19 cellular contexts compared by ENCODE assay signal in genomic region chr10:130873636-130874035, GRCh38.
DNase-seq lines count a peak whose midpoint lies in the region; ATAC-seq and TF ChIP-seq lines count a peak whose summit lies in the region.
"Had no signal": no experiment of that assay in that cellular context is flagged by ENCODE, and none has a peak within 500 bp of the region (broad histone marks: within the 10 kb centered on the region; RNA-seq: fewer than 3 reads in every experiment).

No MANE protein-coding gene starts in this region.

- TF ChIP-seq POLR2A in sigmoid colon (IDR thresholded peaks at IDR 0.05), result no peak
- TF ChIP-seq POLR2A in spleen (IDR thresholded peaks at IDR 0.05), result no peak

- H3K79me2 ChIP-seq in hepatocyte, result no peaks in the 10 kb centered on the region

- H3K36me3 ChIP-seq in sigmoid colon (no peaks in the 10 kb centered on the region), hepatocyte (replicated peaks; ENCODE audit: insufficient read depth, low read depth) (no peaks in the 10 kb centered on the region), spleen (no peaks in the 10 kb centered on the region)
- H3K36me3 ChIP-seq: BLaER1 treated with 17β-estradiol and CSF1 and Interleukin-3, amounts not matched to agents 10 nM and 100 nM had no signal

- 79 to 89% methylated on average over 1 of the region's 1 CpG for WGBS in sigmoid colon, 2 donors
- WGBS in hepatocyte (ENCODE audit: low lambda C conversion rate, missing lambda C conversion rate), result 88% methylated on average over 1 of the region's 1 CpG
- WGBS in spleen, 5 donors, result 64 to 93% (median 92%) methylated on average over 1 of the region's 1 CpG

- no peak overlapping the region for H2AFZ ChIP-seq in hepatocyte

- no peak for TF ChIP-seq EP300 in sigmoid colon (IDR thresholded peaks at IDR 0.05)

- H3K4me1 ChIP-seq in sigmoid colon (no peaks in the 10 kb centered on the region), hepatocyte (ENCODE audit: insufficient read depth) (no peaks in the 10 kb centered on the region), spleen (no peaks in the 10 kb centered on the region)
- H3K4me1 ChIP-seq: A549, Caco-2 had no signal

- no peak overlapping the region for H3K4me2 ChIP-seq in hepatocyte
- H3K4me2 ChIP-seq: A549; BLaER1 treated with 17β-estradiol and CSF1 and Interleukin-3, amounts not matched to agents 10 nM and 100 nM had no signal

- TF ChIP-seq CTCF in VCaP (conservative IDR thresholded peaks at IDR 0.05) (no peak), sigmoid colon (IDR thresholded peaks at IDR 0.05) (no peak), hepatocyte (IDR thresholded peaks at IDR 0.05; ENCODE audit: poor library complexity) (no peak), spleen (IDR thresholded peaks at IDR 0.05 in 8 of 11, conservative IDR thresholded peaks at IDR 0.05 in 3 of 11) (no peak)

- H3K9me3 ChIP-seq in sigmoid colon (no peaks in the 10 kb centered on the region), hepatocyte (ENCODE audit: low read depth) (no peaks in the 10 kb centered on the region), spleen (peaks cover 0 to 4% (median 0%) of the 10 kb centered on the region in 8 donors)
- H3K9me3 ChIP-seq: A549, Caco-2 had no signal

- no peaks in the 10 kb centered on the region for H3K9me2 ChIP-seq in hepatocyte (replicated peaks; ENCODE audit: insufficient read depth)

- no peak for ATAC-seq in left cardiac atrium
- ATAC-seq: A549; CD8-positive, alpha-beta T cell had no signal

- H3K4me3 ChIP-seq in sigmoid colon, result no peak overlapping the region
- H3K4me3 ChIP-seq in hepatocyte, result no peak overlapping the region
- H3K4me3 ChIP-seq in spleen, result no peak overlapping the region
- H3K4me3 ChIP-seq: A549; BLaER1 treated with 17β-estradiol and CSF1 and Interleukin-3, amounts not matched to agents 10 nM and 100 nM had no signal

- peak; percentile 61 for DNase-seq in cardiac septum (ENCODE audit: low spot score)
- no peak for DNase-seq in left cardiac atrium
- DNase-seq in mesenteric fat pad (ENCODE audit: low spot score), result peak; percentile 18
- peak; percentile 37 for DNase-seq in sigmoid colon
- DNase-seq in hepatocyte (ENCODE audit: low spot score), result no peak
- no peak for DNase-seq in NCI-H774 (lab: John Stamatoyannopoulos, UW)
- no peak for DNase-seq in spleen
- DNase-seq: AML-193; Caco-2; Calu3; CD4-positive, alpha-beta T cell; CD8-positive, alpha-beta T cell; DMS79 treated with DMSO at 0.1 percent for 48 hours; GF-D8 had no signal

- H3K27ac ChIP-seq in VCaP, result peak overlapping the region; percentile 65
- H3K27ac ChIP-seq in sigmoid colon, result no peak overlapping the region
- H3K27ac ChIP-seq in hepatocyte, result no peak overlapping the region
- H3K27ac ChIP-seq in spleen, result no peak overlapping the region
- H3K27ac ChIP-seq: 22Rv1; A549; BLaER1 treated with 17β-estradiol and CSF1 and Interleukin-3, amounts not matched to agents 10 nM and 100 nM; C4-2B had no signal

- H4K20me1 ChIP-seq in hepatocyte (ENCODE audit: insufficient read depth, poor library complexity, severe bottlenecking), result no peaks in the 10 kb centered on the region
- H4K20me1 ChIP-seq: BLaER1 treated with 17β-estradiol and CSF1 and Interleukin-3, amounts not matched to agents 10 nM and 100 nM had no signal

- intact Hi-C loops in cardiac septum (cut with DNase I) (no loop called here), left cardiac atrium (cut with DNase I) (no loop called here), sigmoid colon (cut with DNase I) (no loop called here), spleen (cut with DNase I; ENCODE audit: low total_unique reads) (no loop called here)

- H3K27me3 ChIP-seq in sigmoid colon (peaks cover 0 to 3% (median 0%) of the 10 kb centered on the region in 3 donors), hepatocyte (no peaks in the 10 kb centered on the region), spleen (replicated peaks in 1 of 7) (no peaks in the 10 kb centered on the region)
- H3K27me3 ChIP-seq: BLaER1 treated with 17β-estradiol and CSF1 and Interleukin-3, amounts not matched to agents 10 nM and 100 nM had no signal

Comparison
In these comparisons a context has a peak if more than half of its experiments do, and no peak if none do; other contexts are left out.
1. DNase-seq: peak in cardiac septum (single experiment), mesenteric fat pad (single experiment) and sigmoid colon (single experiment); none in left cardiac atrium (single experiment), hepatocyte (single experiment), NCI-H774 (single experiment) and spleen (single experiment).